ENCODE assay signal across 8 cellular contexts in the genomic region with DNA sequence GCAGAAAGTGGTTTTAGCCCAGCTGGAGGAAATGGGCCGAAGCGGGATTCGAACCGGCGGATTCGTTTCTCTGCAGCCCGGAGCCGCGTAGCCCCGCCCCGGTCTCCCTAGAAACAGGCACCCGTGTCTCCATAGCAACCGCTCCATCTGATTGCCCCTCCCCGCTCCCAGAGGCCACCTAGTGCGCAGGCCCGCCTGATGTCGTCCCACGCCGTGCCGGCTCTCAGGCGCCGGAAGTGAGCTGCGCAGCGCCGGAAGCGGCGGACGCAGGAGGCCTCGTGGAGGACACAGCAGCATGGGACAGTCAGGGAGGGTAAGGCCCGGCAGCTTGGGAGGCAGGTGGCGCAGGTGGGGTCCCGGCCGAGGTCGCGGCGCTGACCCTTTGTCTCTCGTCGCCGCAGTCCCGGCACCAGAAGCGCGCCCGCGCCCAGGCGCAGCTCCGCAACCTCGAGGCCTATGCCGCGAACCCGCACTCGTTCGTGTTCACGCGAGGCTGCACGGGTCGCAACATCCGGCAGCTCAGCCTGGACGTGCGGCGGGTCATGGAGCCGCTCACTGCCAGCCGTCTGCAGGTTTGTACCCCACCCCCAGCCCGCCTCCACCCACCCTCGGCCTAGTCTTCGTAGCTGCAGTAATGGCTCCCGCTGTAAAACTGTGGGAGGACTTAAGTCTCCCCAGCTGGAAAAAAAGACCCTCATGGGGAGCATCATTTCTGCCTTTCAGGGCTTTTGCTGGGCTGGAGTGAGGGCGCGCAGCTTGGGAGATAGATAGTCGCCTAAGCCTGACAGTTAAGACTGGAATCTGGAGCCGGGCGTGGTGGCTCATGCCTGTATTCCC. TPM values are rescaled to one million over a fixed set of nuclear protein-coding genes. Genes with fewer than 3 reads are reported as not detected.
DNase-seq lines count a peak whose midpoint lies in the region; ATAC-seq, FAIRE-seq and TF ChIP-seq lines count a peak whose summit lies in the region.

A gene with protein sequence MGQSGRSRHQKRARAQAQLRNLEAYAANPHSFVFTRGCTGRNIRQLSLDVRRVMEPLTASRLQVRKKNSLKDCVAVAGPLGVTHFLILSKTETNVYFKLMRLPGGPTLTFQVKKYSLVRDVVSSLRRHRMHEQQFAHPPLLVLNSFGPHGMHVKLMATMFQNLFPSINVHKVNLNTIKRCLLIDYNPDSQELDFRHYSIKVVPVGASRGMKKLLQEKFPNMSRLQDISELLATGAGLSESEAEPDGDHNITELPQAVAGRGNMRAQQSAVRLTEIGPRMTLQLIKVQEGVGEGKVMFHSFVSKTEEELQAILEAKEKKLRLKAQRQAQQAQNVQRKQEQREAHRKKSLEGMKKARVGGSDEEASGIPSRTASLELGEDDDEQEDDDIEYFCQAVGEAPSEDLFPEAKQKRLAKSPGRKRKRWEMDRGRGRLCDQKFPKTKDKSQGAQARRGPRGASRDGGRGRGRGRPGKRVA (plus strand): TSS at position 263 of the 837 bp plus-strand sequence. CDS start 33 bp downstream, at position 296.

- H3K4me3 ChIP-seq in AG10803 (ENCODE audit: low read length) (peak within 1 kb of the TSS; percentile 83), kidney (ENCODE audit: low read length in 2 of 2) (peak within 1 kb of the TSS; percentile 63 to 73)

- peak within 1 kb of the TSS; percentile 27 to 78 for H3K9ac ChIP-seq in kidney (ENCODE audit: low read length in 2 of 2)

- intact Hi-C loops in kidney (cut with DNase I): no loop called here

- peak; percentile 57 for ATAC-seq in HG03439 (IDR thresholded peaks at IDR 0.05; ENCODE audit: unreplicated experiment)

- peak within 1 kb of the TSS in 1 of 2 donors; percentile 48 for H3K27ac ChIP-seq in kidney (ENCODE audit: low read depth in 2 of 2, low read length in 2 of 2)

- peaks cover 11 to 24% of the 10 kb centered on the region in 2 donors for H3K36me3 ChIP-seq in kidney (ENCODE audit: control insufficient read depth in 1 of 2, insufficient read depth in 2 of 2, low read length in 2 of 2)

- DNase-seq in AG10803 (ENCODE audit: low read depth) (peak; percentile 97), NCI-H510A treated with DMSO at 0.1 percent for 48 hours (lab: John Stamatoyannopoulos, UW) (peak; percentile 93), cerebellar nuclear complex (lab: John Stamatoyannopoulos, UW) (peak; percentile 92 to 94), kidney (peak; percentile 99)
- peak; percentile 95 for DNase-seq in activated CD4-positive, alpha-beta T cell treated with anti-CD3 and anti-CD28 coated beads for 1 hour
- DNase-seq in stimulated activated CD4-positive, alpha-beta T cell treated with anti-CD3 and anti-CD28 coated beads, Interleukin-15, amount 100 ng/mL, for 1 hour (ENCODE audit: low read depth in 1 of 2, low spot score in 1 of 2): peak; percentile 91 to 94

- no peaks in the 10 kb centered on the region for H3K9me3 ChIP-seq in kidney (ENCODE audit: control insufficient read depth in 1 of 2, low read length in 2 of 2)

- peaks cover 0 to 8% of the 10 kb centered on the region in 2 donors for H3K4me1 ChIP-seq in kidney (ENCODE audit: control insufficient read depth in 1 of 2, insufficient read depth in 1 of 2, low read depth in 1 of 2, low read length in 2 of 2)

- FAIRE-seq in kidney (lab: Jason Lieb, UNC): peak; percentile 82

- peak; percentile 85 for TF ChIP-seq POLR2A in GM19193 (IDR thresholded peaks at IDR 0.05; ENCODE audit: extremely low read depth, insufficient read depth, insufficient read length)

- TF ChIP-seq CTCF in AG10803 (conservative IDR thresholded peaks at IDR 0.05; ENCODE audit: low read length): no peak
- TF ChIP-seq CTCF in kidney (IDR thresholded peaks at IDR 0.05; ENCODE audit: borderline replicate concordance, extremely low read depth, insufficient read depth): no peak

RNA-seq across cellular contexts. Expression of the gene that starts here (rescaled TPM):
- 43.2 TPM for total RNA-seq in kidney
- polyA plus RNA-seq in kidney (ENCODE audit: insufficient read depth, low read depth, low replicate concordance): 25.2 TPM
